1 cellular context compared by ENCODE assay signal in the genomic region with DNA sequence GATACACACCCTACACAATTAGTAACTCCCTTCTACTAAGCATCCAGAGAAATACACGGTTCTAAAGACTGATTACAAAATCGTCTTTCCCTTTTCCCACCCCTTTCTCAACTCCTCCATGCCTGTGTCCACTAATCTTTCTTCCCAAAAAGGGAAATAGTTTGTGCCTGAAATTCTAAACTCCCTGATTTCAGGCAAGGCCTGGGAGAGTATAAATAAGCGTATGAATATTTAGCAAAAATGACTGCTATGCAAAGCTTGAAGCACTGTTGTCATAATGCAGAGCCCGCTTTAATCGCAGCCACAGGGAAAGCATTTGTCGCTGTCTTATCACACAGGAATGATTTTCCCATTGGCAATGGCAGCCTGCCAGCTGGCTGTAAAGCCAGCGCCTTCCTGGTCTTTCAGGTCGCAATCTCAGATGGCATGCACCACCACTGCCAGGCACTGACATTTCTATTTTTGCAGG.
TF ChIP-seq lines count a peak whose summit lies in the region.

No MANE protein-coding gene starts in this region.

TF ChIP-seq in HEK293, 187 proteins besides CTCF, POLR2A, EP300 and RAD21 (continued from another document):
- TF ChIP-seq, protein P1, sequence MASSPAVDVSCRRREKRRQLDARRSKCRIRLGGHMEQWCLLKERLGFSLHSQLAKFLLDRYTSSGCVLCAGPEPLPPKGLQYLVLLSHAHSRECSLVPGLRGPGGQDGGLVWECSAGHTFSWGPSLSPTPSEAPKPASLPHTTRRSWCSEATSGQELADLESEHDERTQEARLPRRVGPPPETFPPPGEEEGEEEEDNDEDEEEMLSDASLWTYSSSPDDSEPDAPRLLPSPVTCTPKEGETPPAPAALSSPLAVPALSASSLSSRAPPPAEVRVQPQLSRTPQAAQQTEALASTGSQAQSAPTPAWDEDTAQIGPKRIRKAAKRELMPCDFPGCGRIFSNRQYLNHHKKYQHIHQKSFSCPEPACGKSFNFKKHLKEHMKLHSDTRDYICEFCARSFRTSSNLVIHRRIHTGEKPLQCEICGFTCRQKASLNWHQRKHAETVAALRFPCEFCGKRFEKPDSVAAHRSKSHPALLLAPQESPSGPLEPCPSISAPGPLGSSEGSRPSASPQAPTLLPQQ (tag by site-specific recombination; IDR thresholded peaks at IDR 0.05), result peak; percentile 50; the same call in 1 of the 2 replicates
- no peak for TF ChIP-seq ZNF23 (tag by site-specific recombination; IDR thresholded peaks at IDR 0.05; ENCODE audit: borderline replicate concordance)
- no peak for TF ChIP-seq ZNF791 (tag by site-specific recombination; IDR thresholded peaks at IDR 0.05)
- no peak for TF ChIP-seq OVOL3 (tag by site-specific recombination; IDR thresholded peaks at IDR 0.05)
- no peak for TF ChIP-seq MEIS1 (CRISPR knock-in tag; IDR thresholded peaks at IDR 0.05; ENCODE audit: borderline replicate concordance)
- no peak for TF ChIP-seq BCL11A (tag by site-specific recombination; IDR thresholded peaks at IDR 0.05; ENCODE audit: low read depth)
- TF ChIP-seq ZNF146 (tag by site-specific recombination; IDR thresholded peaks at IDR 0.05), result no peak
- TF ChIP-seq SP3 (tag by site-specific recombination; IDR thresholded peaks at IDR 0.05), result no peak
- no peak for TF ChIP-seq ATF2 (tag by site-specific recombination; IDR thresholded peaks at IDR 0.05; ENCODE audit: low read depth)
- TF ChIP-seq ZNF223 (tag by site-specific recombination; IDR thresholded peaks at IDR 0.05), result no peak
